ENCODE assay signal across 30 cellular contexts in genomic region chr7:147681530-147681929, GRCh38.
"Had no signal": no experiment of that assay in that cellular context is flagged by ENCODE, and none has a peak within 500 bp of the region (broad histone marks: within the 10 kb centered on the region; RNA-seq: fewer than 3 reads in every experiment).

No MANE protein-coding gene starts in this region.

- H3K4me3 ChIP-seq: ovary, psoas muscle, right lobe of liver, sigmoid colon, spleen, stomach, thoracic aorta, thyroid gland, tibial nerve, upper lobe of left lung, vagina had no signal

- H3K4me1 ChIP-seq: parathyroid adenoma, psoas muscle, right lobe of liver, sigmoid colon, spleen, stomach, thyroid gland, tibial nerve, upper lobe of left lung, vagina had no signal

- ATAC-seq: naive thymus-derived CD8-positive, alpha-beta T cell; natural killer cell treated with Interleukin-12 subunit alpha and Interleukin-12 subunit beta and Interleukin-15 and Interleukin-18, amount 100 ng/mL, for 72 hours; psoas muscle; right cardiac atrium; right lobe of liver; stimulated activated effector memory CD8-positive, alpha-beta T cell treated with anti-CD3 and anti-CD28 coated beads, Interleukin-12 subunit alpha, Interleukin-12 subunit beta, amount 100 ng/mL, for 72 hours; stimulated activated naive B cell treated with anti-CD40 and anti-IgM and Interleukin-4, amounts not matched to agents 10 μg/mL and 1 μg/mL and 100 μg/mL, for 72 hours had no signal

- H3K9ac ChIP-seq: parathyroid adenoma had no signal

- DNase-seq: naive thymus-derived CD8-positive, alpha-beta T cell; nephron progenitor cell; occipital lobe; ovary; posterior cingulate gyrus; psoas muscle; right cardiac atrium; right lobe of liver; sigmoid colon; small intestine; spleen; stimulated activated CD4-positive, alpha-beta T cell treated with anti-CD3 and anti-CD28 coated beads, Interleukin-12 subunit alpha, Interleukin-12 subunit beta, amount 100 ng/mL, for 4 hours; stimulated activated CD4-positive, alpha-beta T cell treated with anti-CD3 and anti-CD28 coated beads, Interleukin-1b, Interleukin-23, amount 100 ng/mL, for 48 hours; stimulated activated CD4-positive, alpha-beta T cell treated with anti-CD3 and anti-CD28 coated beads, Interleukin-4, amount 100 ng/mL, for 1 hour; stimulated activated CD4-positive, alpha-beta T cell treated with anti-CD3 and anti-CD28 coated beads, Interleukin-4, amount 100 ng/mL, for 4 hours; stimulated activated naive B cell treated with anti-CD40 and anti-IgM and Interleukin-4, amounts not matched to agents 10 μg/mL and 1 μg/mL and 100 μg/mL, for 72 hours; stimulated activated naive CD4-positive, alpha-beta T cell treated with Interleukin-2 at 50 U/mL for 16 hours; stomach; thyroid gland; trophoblast cell; upper lobe of left lung had no signal

- H3K9me3 Mint-ChIP-seq: nephron progenitor cell; stimulated activated naive CD8-positive, alpha-beta T cell treated with anti-CD3 and anti-CD28 coated beads, Interleukin-15, Interleukin-2, amounts not matched to agents 100 ng/mL and 50 ng/mL, for 24 hours had no signal

- H3K36me3 ChIP-seq: ovary, right lobe of liver, sigmoid colon, spleen, stomach, thoracic aorta, thyroid gland, tibial nerve, upper lobe of left lung, vagina had no signal

- H3K9me3 ChIP-seq: ovary, psoas muscle, right lobe of liver, sigmoid colon, spleen, stomach, thoracic aorta, thyroid gland, tibial nerve, upper lobe of left lung, vagina had no signal

- H3K79me2 ChIP-seq: parathyroid adenoma had no signal

- H3K36me3 Mint-ChIP-seq: naive thymus-derived CD8-positive, alpha-beta T cell; natural killer cell treated with Interleukin-12 subunit alpha and Interleukin-12 subunit beta and Interleukin-15 and Interleukin-18, amount 100 ng/mL, for 72 hours; stimulated activated effector memory CD8-positive, alpha-beta T cell treated with anti-CD3 and anti-CD28 coated beads, Interleukin-12 subunit alpha, Interleukin-12 subunit beta, amount 100 ng/mL, for 72 hours; stimulated activated naive B cell treated with anti-CD40 and anti-IgM and Interleukin-4, amounts not matched to agents 10 μg/mL and 1 μg/mL and 100 μg/mL, for 72 hours had no signal

- H2AFZ ChIP-seq: parathyroid adenoma had no signal

- H3K4me3 Mint-ChIP-seq: naive thymus-derived CD8-positive, alpha-beta T cell; natural killer cell treated with Interleukin-12 subunit alpha and Interleukin-12 subunit beta and Interleukin-15 and Interleukin-18, amount 100 ng/mL, for 72 hours; nephron progenitor cell; neural crest cell; stimulated activated effector memory CD8-positive, alpha-beta T cell treated with anti-CD3 and anti-CD28 coated beads, Interleukin-12 subunit alpha, Interleukin-12 subunit beta, amount 100 ng/mL, for 72 hours; stimulated activated naive B cell treated with anti-CD40 and anti-IgM and Interleukin-4, amounts not matched to agents 10 μg/mL and 1 μg/mL and 100 μg/mL, for 72 hours; stimulated activated naive CD8-positive, alpha-beta T cell treated with anti-CD3 and anti-CD28 coated beads, Interleukin-15, Interleukin-2, amounts not matched to agents 100 ng/mL and 50 ng/mL, for 24 hours had no signal

- H3K27ac ChIP-seq: ovary, parathyroid adenoma, psoas muscle, right lobe of liver, sigmoid colon, spleen, stomach, thoracic aorta, thyroid gland, tibial nerve, upper lobe of left lung, vagina had no signal

- H3K27ac Mint-ChIP-seq: naive thymus-derived CD8-positive, alpha-beta T cell; natural killer cell treated with Interleukin-12 subunit alpha and Interleukin-12 subunit beta and Interleukin-15 and Interleukin-18, amount 100 ng/mL, for 72 hours; nephron progenitor cell; progenitor cell of endocrine pancreas; stimulated activated effector memory CD8-positive, alpha-beta T cell treated with anti-CD3 and anti-CD28 coated beads, Interleukin-12 subunit alpha, Interleukin-12 subunit beta, amount 100 ng/mL, for 72 hours; stimulated activated naive B cell treated with anti-CD40 and anti-IgM and Interleukin-4, amounts not matched to agents 10 μg/mL and 1 μg/mL and 100 μg/mL, for 72 hours; stimulated activated naive CD8-positive, alpha-beta T cell treated with anti-CD3 and anti-CD28 coated beads, Interleukin-15, Interleukin-2, amounts not matched to agents 100 ng/mL and 50 ng/mL, for 24 hours had no signal

- H3K4me1 Mint-ChIP-seq: naive thymus-derived CD8-positive, alpha-beta T cell; nephron progenitor cell; neural crest cell; stimulated activated effector memory CD8-positive, alpha-beta T cell treated with anti-CD3 and anti-CD28 coated beads, Interleukin-12 subunit alpha, Interleukin-12 subunit beta, amount 100 ng/mL, for 72 hours; stimulated activated naive B cell treated with anti-CD40 and anti-IgM and Interleukin-4, amounts not matched to agents 10 μg/mL and 1 μg/mL and 100 μg/mL, for 72 hours had no signal

- H3K27me3 Mint-ChIP-seq: naive thymus-derived CD8-positive, alpha-beta T cell; natural killer cell treated with Interleukin-12 subunit alpha and Interleukin-12 subunit beta and Interleukin-15 and Interleukin-18, amount 100 ng/mL, for 72 hours; stimulated activated naive B cell treated with anti-CD40 and anti-IgM and Interleukin-4, amounts not matched to agents 10 μg/mL and 1 μg/mL and 100 μg/mL, for 72 hours; stimulated activated naive CD8-positive, alpha-beta T cell treated with anti-CD3 and anti-CD28 coated beads, Interleukin-15, Interleukin-2, amounts not matched to agents 100 ng/mL and 50 ng/mL, for 24 hours had no signal

- H3K27me3 ChIP-seq: ovary, right lobe of liver, sigmoid colon, spleen, stomach, thyroid gland, tibial nerve, upper lobe of left lung, vagina had no signal
